In genomic region chr9:128916204-128916603, GRCh38 we compare ENCODE assay signal across 1 cellular context.
A peak's percentile ranks its signal among the peaks of the same experiment; 100 is the strongest.
TF ChIP-seq lines count a peak whose summit lies in the region.

No MANE protein-coding gene starts in this region.

TF ChIP-seq in HepG2, 621 proteins besides CTCF, POLR2A, EP300 and RAD21:
- TF ChIP-seq ZFP82 (CRISPR knock-in tag; IDR thresholded peaks at IDR 0.05; ENCODE audit: borderline replicate concordance) (no peak), ZNF225 (CRISPR knock-in tag; IDR thresholded peaks at IDR 0.05) (peak; percentile 27; the same call in 1 of the 2 replicates), ATF7-NPFF (CRISPR knock-in tag; IDR thresholded peaks at IDR 0.05; ENCODE audit: low read depth) (peak; percentile 31; the same call in 1 of the 2 replicates), KDM2A (CRISPR knock-in tag; IDR thresholded peaks at IDR 0.05; ENCODE audit: borderline replicate concordance, low read depth) (0 out of 2 replicates have a peak, but pooled peaks have one; percentile 21), ZNF687 (CRISPR knock-in tag; IDR thresholded peaks at IDR 0.05) (peak; percentile 82), SRSF1 (optimal IDR thresholded peaks at IDR 0.05; ENCODE audit: low read depth, low read length) (no peak), ZBTB38 (CRISPR knock-in tag; IDR thresholded peaks at IDR 0.05) (peak; percentile 91), AGO2 (optimal IDR thresholded peaks at IDR 0.05; ENCODE audit: low read depth, low read length) (peak; percentile 28), THAP9 (CRISPR knock-in tag; IDR thresholded peaks at IDR 0.05; ENCODE audit: borderline replicate concordance) (peak; percentile 30; the same call in 1 of the 2 replicates), HNRNPL (IDR thresholded peaks at IDR 0.05; ENCODE audit: low read depth, low read length) (0 out of 2 replicates have a peak, but pooled peaks have one; percentile 35)
- TF ChIP-seq, protein P1, sequence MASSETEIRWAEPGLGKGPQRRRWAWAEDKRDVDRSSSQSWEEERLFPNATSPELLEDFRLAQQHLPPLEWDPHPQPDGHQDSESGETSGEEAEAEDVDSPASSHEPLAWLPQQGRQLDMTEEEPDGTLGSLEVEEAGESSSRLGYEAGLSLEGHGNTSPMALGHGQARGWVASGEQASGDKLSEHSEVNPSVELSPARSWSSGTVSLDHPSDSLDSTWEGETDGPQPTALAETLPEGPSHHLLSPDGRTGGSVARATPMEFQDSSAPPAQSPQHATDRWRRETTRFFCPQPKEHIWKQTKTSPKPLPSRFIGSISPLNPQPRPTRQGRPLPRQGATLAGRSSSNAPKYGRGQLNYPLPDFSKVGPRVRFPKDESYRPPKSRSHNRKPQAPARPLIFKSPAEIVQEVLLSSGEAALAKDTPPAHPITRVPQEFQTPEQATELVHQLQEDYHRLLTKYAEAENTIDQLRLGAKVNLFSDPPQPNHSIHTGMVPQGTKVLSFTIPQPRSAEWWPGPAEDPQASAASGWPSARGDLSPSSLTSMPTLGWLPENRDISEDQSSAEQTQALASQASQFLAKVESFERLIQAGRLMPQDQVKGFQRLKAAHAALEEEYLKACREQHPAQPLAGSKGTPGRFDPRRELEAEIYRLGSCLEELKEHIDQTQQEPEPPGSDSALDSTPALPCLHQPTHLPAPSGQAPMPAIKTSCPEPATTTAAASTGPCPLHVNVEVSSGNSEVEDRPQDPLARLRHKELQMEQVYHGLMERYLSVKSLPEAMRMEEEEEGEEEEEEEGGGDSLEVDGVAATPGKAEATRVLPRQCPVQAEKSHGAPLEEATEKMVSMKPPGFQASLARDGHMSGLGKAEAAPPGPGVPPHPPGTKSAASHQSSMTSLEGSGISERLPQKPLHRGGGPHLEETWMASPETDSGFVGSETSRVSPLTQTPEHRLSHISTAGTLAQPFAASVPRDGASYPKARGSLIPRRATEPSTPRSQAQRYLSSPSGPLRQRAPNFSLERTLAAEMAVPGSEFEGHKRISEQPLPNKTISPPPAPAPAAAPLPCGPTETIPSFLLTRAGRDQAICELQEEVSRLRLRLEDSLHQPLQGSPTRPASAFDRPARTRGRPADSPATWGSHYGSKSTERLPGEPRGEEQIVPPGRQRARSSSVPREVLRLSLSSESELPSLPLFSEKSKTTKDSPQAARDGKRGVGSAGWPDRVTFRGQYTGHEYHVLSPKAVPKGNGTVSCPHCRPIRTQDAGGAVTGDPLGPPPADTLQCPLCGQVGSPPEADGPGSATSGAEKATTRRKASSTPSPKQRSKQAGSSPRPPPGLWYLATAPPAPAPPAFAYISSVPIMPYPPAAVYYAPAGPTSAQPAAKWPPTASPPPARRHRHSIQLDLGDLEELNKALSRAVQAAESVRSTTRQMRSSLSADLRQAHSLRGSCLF (CRISPR knock-in tag; IDR thresholded peaks at IDR 0.05; ENCODE audit: borderline replicate concordance) = no peak
- TF ChIP-seq, protein P2, sequence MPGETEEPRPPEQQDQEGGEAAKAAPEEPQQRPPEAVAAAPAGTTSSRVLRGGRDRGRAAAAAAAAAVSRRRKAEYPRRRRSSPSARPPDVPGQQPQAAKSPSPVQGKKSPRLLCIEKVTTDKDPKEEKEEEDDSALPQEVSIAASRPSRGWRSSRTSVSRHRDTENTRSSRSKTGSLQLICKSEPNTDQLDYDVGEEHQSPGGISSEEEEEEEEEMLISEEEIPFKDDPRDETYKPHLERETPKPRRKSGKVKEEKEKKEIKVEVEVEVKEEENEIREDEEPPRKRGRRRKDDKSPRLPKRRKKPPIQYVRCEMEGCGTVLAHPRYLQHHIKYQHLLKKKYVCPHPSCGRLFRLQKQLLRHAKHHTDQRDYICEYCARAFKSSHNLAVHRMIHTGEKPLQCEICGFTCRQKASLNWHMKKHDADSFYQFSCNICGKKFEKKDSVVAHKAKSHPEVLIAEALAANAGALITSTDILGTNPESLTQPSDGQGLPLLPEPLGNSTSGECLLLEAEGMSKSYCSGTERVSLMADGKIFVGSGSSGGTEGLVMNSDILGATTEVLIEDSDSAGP (CRISPR knock-in tag; IDR thresholded peaks at IDR 0.05; ENCODE audit: borderline replicate concordance) = peak; percentile 15; the same call in 1 of the 2 replicates
- TF ChIP-seq, protein P3, sequence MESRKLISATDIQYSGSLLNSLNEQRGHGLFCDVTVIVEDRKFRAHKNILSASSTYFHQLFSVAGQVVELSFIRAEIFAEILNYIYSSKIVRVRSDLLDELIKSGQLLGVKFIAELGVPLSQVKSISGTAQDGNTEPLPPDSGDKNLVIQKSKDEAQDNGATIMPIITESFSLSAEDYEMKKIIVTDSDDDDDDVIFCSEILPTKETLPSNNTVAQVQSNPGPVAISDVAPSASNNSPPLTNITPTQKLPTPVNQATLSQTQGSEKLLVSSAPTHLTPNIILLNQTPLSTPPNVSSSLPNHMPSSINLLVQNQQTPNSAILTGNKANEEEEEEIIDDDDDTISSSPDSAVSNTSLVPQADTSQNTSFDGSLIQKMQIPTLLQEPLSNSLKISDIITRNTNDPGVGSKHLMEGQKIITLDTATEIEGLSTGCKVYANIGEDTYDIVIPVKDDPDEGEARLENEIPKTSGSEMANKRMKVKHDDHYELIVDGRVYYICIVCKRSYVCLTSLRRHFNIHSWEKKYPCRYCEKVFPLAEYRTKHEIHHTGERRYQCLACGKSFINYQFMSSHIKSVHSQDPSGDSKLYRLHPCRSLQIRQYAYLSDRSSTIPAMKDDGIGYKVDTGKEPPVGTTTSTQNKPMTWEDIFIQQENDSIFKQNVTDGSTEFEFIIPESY (CRISPR knock-in tag; IDR thresholded peaks at IDR 0.05) = no peak
